8 cellular contexts compared by ENCODE assay signal in genomic region chr4:1201851-1202525, GRCh38. TPM values are rescaled to one million over a fixed set of nuclear protein-coding genes. Genes with fewer than 3 reads are reported as not detected.
DNase-seq lines count a peak whose midpoint lies in the region; ATAC-seq and TF ChIP-seq lines count a peak whose summit lies in the region.

No MANE protein-coding gene starts in this region.

- H3K36me3 ChIP-seq in BLaER1: no peaks in the 10 kb centered on the region

- DNase-seq in UCSD-AML1 (lab: John Stamatoyannopoulos, UW; ENCODE audit: unreplicated experiment) (peak; percentile 60), cardiac fibroblast (ENCODE audit: low read depth in 2 of 2) (peak; percentile 90 to 91), NCI-H187 treated with DMSO at 0.1 percent for 48 hours (lab: John Stamatoyannopoulos, UW) (no peak)
- peak; percentile 95 for DNase-seq in natural killer cell treated with Interleukin-12 subunit alpha and Interleukin-12 subunit beta and Interleukin-15 and Interleukin-18, amount 100 ng/mL, for 72 hours (ENCODE audit: low spot score)

- no peaks in the 10 kb centered on the region for H3K9me3 ChIP-seq in BLaER1

- peaks cover 77% of the 10 kb centered on the region for H3K4me1 ChIP-seq in BLaER1

- H3K4me2 ChIP-seq in BLaER1: peak overlapping the region; percentile 99

- H3K27me3 Mint-ChIP-seq in natural killer cell treated with Interleukin-12 subunit alpha and Interleukin-12 subunit beta and Interleukin-15 and Interleukin-18, amount 100 ng/mL, for 72 hours: no peaks in the 10 kb centered on the region
- H3K27me3 Mint-ChIP-seq in stimulated activated naive CD8-positive, alpha-beta T cell treated with anti-CD3 and anti-CD28 coated beads, Interleukin-15, Interleukin-2, amounts not matched to agents 100 ng/mL and 50 ng/mL, for 24 hours: no peaks in the 10 kb centered on the region

- 0 out of 2 replicates have a peak, but pooled peaks cover 3% of the 10 kb centered on the region for H3K27me3 ChIP-seq in BLaER1

- H3K27ac Mint-ChIP-seq in natural killer cell treated with Interleukin-12 subunit alpha and Interleukin-12 subunit beta and Interleukin-15 and Interleukin-18, amount 100 ng/mL, for 72 hours: peak overlapping the region; percentile 87 to 91
- H3K27ac Mint-ChIP-seq in stimulated activated naive CD8-positive, alpha-beta T cell treated with anti-CD3 and anti-CD28 coated beads, Interleukin-15, Interleukin-2, amounts not matched to agents 100 ng/mL and 50 ng/mL, for 24 hours: peak overlapping the region; percentile 95

- H3K4me3 Mint-ChIP-seq in natural killer cell treated with Interleukin-12 subunit alpha and Interleukin-12 subunit beta and Interleukin-15 and Interleukin-18, amount 100 ng/mL, for 72 hours: peak overlapping the region; percentile 80
- H3K4me3 Mint-ChIP-seq in stimulated activated naive CD8-positive, alpha-beta T cell treated with anti-CD3 and anti-CD28 coated beads, Interleukin-15, Interleukin-2, amounts not matched to agents 100 ng/mL and 50 ng/mL, for 24 hours: peak overlapping the region; percentile 72

- H3K9ac ChIP-seq in BLaER1: peak overlapping the region; percentile 76; the same call in 1 of the 2 replicates

- no peaks in the 10 kb centered on the region for H3K36me3 Mint-ChIP-seq in natural killer cell treated with Interleukin-12 subunit alpha and Interleukin-12 subunit beta and Interleukin-15 and Interleukin-18, amount 100 ng/mL, for 72 hours
- H3K36me3 Mint-ChIP-seq in stimulated activated naive CD8-positive, alpha-beta T cell treated with anti-CD3 and anti-CD28 coated beads, Interleukin-15, Interleukin-2, amounts not matched to agents 100 ng/mL and 50 ng/mL, for 24 hours (ENCODE audit: low read depth): no peaks in the 10 kb centered on the region

- ATAC-seq in HG02678 (IDR thresholded peaks at IDR 0.05; ENCODE audit: unreplicated experiment) (peak; percentile 34), HG03520 (IDR thresholded peaks at IDR 0.05; ENCODE audit: unreplicated experiment) (no peak)
- peak; percentile 88 to 93 for ATAC-seq in natural killer cell treated with Interleukin-12 subunit alpha and Interleukin-12 subunit beta and Interleukin-15 and Interleukin-18, amount 100 ng/mL, for 72 hours

- 0 out of 2 replicates have a peak, but pooled peaks cover 9% of the 10 kb centered on the region for H4K20me1 ChIP-seq in BLaER1

- H3K4me3 ChIP-seq in BLaER1: peak overlapping the region; percentile 62
- peak overlapping the region in 1 of 2 donors; percentile 18 for H3K4me3 ChIP-seq in cardiac fibroblast (replicated peaks in 1 of 2; ENCODE audit: low read depth in 2 of 2, low read length in 2 of 2)

- H3K4me1 Mint-ChIP-seq in natural killer cell treated with Interleukin-12 subunit alpha and Interleukin-12 subunit beta and Interleukin-15 and Interleukin-18, amount 100 ng/mL, for 72 hours (ENCODE audit: low read depth in 2 of 2): peaks cover 41 to 42% of the 10 kb centered on the region in 2 donors
- H3K4me1 Mint-ChIP-seq in stimulated activated naive CD8-positive, alpha-beta T cell treated with anti-CD3 and anti-CD28 coated beads, Interleukin-15, Interleukin-2, amounts not matched to agents 100 ng/mL and 50 ng/mL, for 24 hours (ENCODE audit: low read depth): peaks cover 50% of the 10 kb centered on the region

- no peaks in the 10 kb centered on the region for H3K9me3 Mint-ChIP-seq in natural killer cell treated with Interleukin-12 subunit alpha and Interleukin-12 subunit beta and Interleukin-15 and Interleukin-18, amount 100 ng/mL, for 72 hours
- H3K9me3 Mint-ChIP-seq in stimulated activated naive CD8-positive, alpha-beta T cell treated with anti-CD3 and anti-CD28 coated beads, Interleukin-15, Interleukin-2, amounts not matched to agents 100 ng/mL and 50 ng/mL, for 24 hours: no peaks in the 10 kb centered on the region

- no peak for TF ChIP-seq CTCF in cardiac fibroblast (IDR thresholded peaks at IDR 0.05; ENCODE audit: low read depth, low read length)

- peak overlapping the region; percentile 90 for H3K27ac ChIP-seq in BLaER1

RNA-seq across cellular contexts. Expression of gene SPON2, which starts 29.6 kb away (rescaled TPM):
- 10 to 100 TPM in 1 of 2 donors, 1 to 10 TPM in 1; 1.5 to 13.6 TPM for total RNA-seq in natural killer cell treated with Interleukin-12 subunit alpha and Interleukin-12 subunit beta and Interleukin-15 and Interleukin-18, amount 100 ng/mL, for 72 hours

RNA-seq across cellular contexts. Expression of gene CTBP1, which starts 46.9 kb away (rescaled TPM):
- total RNA-seq in natural killer cell treated with Interleukin-12 subunit alpha and Interleukin-12 subunit beta and Interleukin-15 and Interleukin-18, amount 100 ng/mL, for 72 hours: 100 to 1,000 TPM; 109 to 245 TPM
